In genomic region chr5:135997936-135998335, GRCh38 we compare ENCODE assay signal across 34 cellular contexts. TPM values are rescaled to one million over a fixed set of nuclear protein-coding genes. Genes with fewer than 3 reads are reported as not detected.
"Had no signal": no experiment of that assay in that cellular context is flagged by ENCODE, and none has a peak within 500 bp of the region (broad histone marks: within the 10 kb centered on the region; RNA-seq: fewer than 3 reads in every experiment).

No MANE protein-coding gene starts in this region.

- H3K36me3 Mint-ChIP-seq: activated naive CD8-positive, alpha-beta T cell; memory B cell; naive B cell; stimulated activated naive B cell treated with anti-CD40 and anti-IgM and Interleukin-4, amounts not matched to agents 10 μg/mL and 1 μg/mL and 100 μg/mL, for 72 hours had no signal

- H3K36me3 ChIP-seq: adrenal gland, ascending aorta, transverse colon, uterus had no signal

- H3K27ac ChIP-seq: ascending aorta, transverse colon, uterus had no signal

- H3K4me3 ChIP-seq: adrenal gland, ascending aorta, transverse colon, uterus had no signal

- ATAC-seq: activated CD4-positive, CD25-positive, alpha-beta regulatory T cell treated with anti-CD3 and anti-CD28 coated beads, Interleukin-2, amount 50 U/mL, for 24 hours; activated CD8-positive, alpha-beta T cell treated with anti-CD3 and anti-CD28 coated beads for 36 hours; activated T-helper 17 cell treated with anti-CD3 and anti-CD28 coated beads, Interleukin-2, amount 50 U/mL, for 72 hours; esophagus mucosa; left cardiac atrium; sciatic nerve; stimulated activated naive B cell treated with anti-CD40 and anti-IgM and Interleukin-4, amounts not matched to agents 10 μg/mL and 1 μg/mL and 100 μg/mL, for 72 hours; T-helper 17 cell had no signal

- H3K27ac Mint-ChIP-seq: activated CD4-positive, alpha-beta T cell treated with anti-CD3 and anti-CD28 coated beads, Interleukin-2, amount 10 ng/mL, durations not matched to agents 7 days and 5 days; activated CD8-positive, alpha-beta T cell treated with anti-CD3 and anti-CD28 coated beads for 36 hours; activated naive CD8-positive, alpha-beta T cell; activated T-helper 17 cell treated with anti-CD3 and anti-CD28 coated beads, Interleukin-2, amount 50 U/mL, for 72 hours; memory B cell; naive B cell; stimulated activated naive B cell treated with anti-CD40 and anti-IgM and Interleukin-4, amounts not matched to agents 10 μg/mL and 1 μg/mL and 100 μg/mL, for 72 hours; T-helper 17 cell had no signal

- H3K4me1 Mint-ChIP-seq: activated CD4-positive, alpha-beta T cell treated with anti-CD3 and anti-CD28 coated beads, Interleukin-2, amount 10 ng/mL, durations not matched to agents 7 days and 5 days; activated T-helper 17 cell treated with anti-CD3 and anti-CD28 coated beads, Interleukin-2, amount 50 U/mL, for 72 hours; naive B cell; stimulated activated naive B cell treated with anti-CD40 and anti-IgM and Interleukin-4, amounts not matched to agents 10 μg/mL and 1 μg/mL and 100 μg/mL, for 72 hours; T-helper 17 cell had no signal

- DNase-seq: activated CD4-positive, alpha-beta T cell treated with anti-CD3 and anti-CD28 coated beads, Interleukin-2, amount 10 ng/mL, durations not matched to agents 7 days and 5 days; activated CD8-positive, alpha-beta T cell treated with anti-CD3 and anti-CD28 coated beads for 36 hours; activated naive CD4-positive, alpha-beta T cell; adrenal gland; central memory CD4-positive, alpha-beta T cell; effector memory CD4-positive, alpha-beta T cell; glutamatergic neuron; hippocampal formation; islet precursor cell; left cardiac atrium; naive B cell; small intestine; stimulated activated CD4-positive, alpha-beta T cell treated with anti-CD3 and anti-CD28 coated beads, Interleukin-2, amount 100 ng/mL, for 48 hours; stimulated activated CD8-positive, alpha-beta memory T cell treated with anti-CD3 and anti-CD28 coated beads, Interleukin-4, amount 100 ng/mL, for 48 hours; stimulated activated naive B cell treated with anti-CD40 and anti-IgM and Interleukin-4, amounts not matched to agents 10 μg/mL and 1 μg/mL and 100 μg/mL, for 72 hours; T-helper 17 cell; transverse colon; uterus had no signal

- H3K27me3 ChIP-seq: ascending aorta, transverse colon, uterus had no signal

- H3K9me3 ChIP-seq: adrenal gland, ascending aorta, transverse colon, uterus had no signal

- H3K4me3 Mint-ChIP-seq: activated CD4-positive, alpha-beta T cell treated with anti-CD3 and anti-CD28 coated beads, Interleukin-2, amount 10 ng/mL, durations not matched to agents 7 days and 5 days; activated CD8-positive, alpha-beta T cell treated with anti-CD3 and anti-CD28 coated beads for 36 hours; activated naive CD8-positive, alpha-beta T cell; activated T-helper 17 cell treated with anti-CD3 and anti-CD28 coated beads, Interleukin-2, amount 50 U/mL, for 72 hours; memory B cell; naive B cell; neural crest cell; stimulated activated naive B cell treated with anti-CD40 and anti-IgM and Interleukin-4, amounts not matched to agents 10 μg/mL and 1 μg/mL and 100 μg/mL, for 72 hours; T-helper 17 cell had no signal

- H3K9me3 Mint-ChIP-seq: activated CD4-positive, alpha-beta T cell treated with anti-CD3 and anti-CD28 coated beads, Interleukin-2, amount 10 ng/mL, durations not matched to agents 7 days and 5 days; activated CD8-positive, alpha-beta T cell treated with anti-CD3 and anti-CD28 coated beads for 36 hours; activated T-helper 17 cell treated with anti-CD3 and anti-CD28 coated beads, Interleukin-2, amount 50 U/mL, for 72 hours; memory B cell had no signal

- H3K27me3 Mint-ChIP-seq: activated CD4-positive, alpha-beta T cell treated with anti-CD3 and anti-CD28 coated beads, Interleukin-2, amount 10 ng/mL, durations not matched to agents 7 days and 5 days had no signal

RNA-seq across cellular contexts. Expression of gene TGFBI, which starts 30.9 kb away (rescaled TPM):
- total RNA-seq: activated CD8-positive, alpha-beta T cell treated with anti-CD3 and anti-CD28 coated beads for 36 hours had no signal

RNA-seq across cellular contexts. Expression of gene LECT2, which starts 43.2 kb away (rescaled TPM):
- total RNA-seq: activated CD4-positive, alpha-beta T cell treated with anti-CD3 and anti-CD28 coated beads, Interleukin-2, amount 10 ng/mL, durations not matched to agents 7 days and 5 days; activated CD8-positive, alpha-beta T cell treated with anti-CD3 and anti-CD28 coated beads for 36 hours; activated T-helper 17 cell treated with anti-CD3 and anti-CD28 coated beads, Interleukin-2, amount 50 U/mL, for 72 hours; adrenal gland; ascending aorta; dermis microvascular lymphatic vessel endothelial cell; endothelial cell of umbilical vein; esophagus mucosa; frontal cortex; left cardiac atrium; mucosa of gallbladder; neural crest cell; omental fat pad; posterior vena cava; renal cortical epithelial cell; sciatic nerve; T-helper 17 cell; temporal lobe; transverse colon; uterus had no signal
- polyA plus RNA-seq: adrenal gland, endothelial cell of umbilical vein, small intestine had no signal
